19 cellular contexts compared by ENCODE assay signal in the genomic region with DNA sequence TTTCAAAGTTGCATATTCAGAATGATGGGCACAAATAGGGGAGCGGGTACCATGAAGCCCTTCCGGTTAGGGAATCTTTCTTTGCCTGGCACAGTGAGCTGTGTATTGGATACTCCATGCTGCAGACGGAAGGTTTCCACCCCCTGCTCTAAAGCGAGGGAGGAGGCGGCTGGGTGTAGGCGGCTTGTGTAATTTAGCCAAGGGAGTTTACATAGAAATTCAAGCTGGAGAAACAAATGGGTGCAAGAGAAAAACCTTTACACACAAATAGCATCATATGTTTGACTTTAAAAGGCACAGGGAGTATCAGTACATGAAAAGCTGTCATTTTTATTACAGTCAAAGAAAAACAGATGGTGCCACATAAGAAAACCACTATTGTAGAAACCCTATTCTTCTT.
"Had no signal": no experiment of that assay in that cellular context is flagged by ENCODE, and none has a peak within 500 bp of the region (broad histone marks: within the 10 kb centered on the region; RNA-seq: fewer than 3 reads in every experiment).

No MANE protein-coding gene starts in this region.

- H3K36me3 ChIP-seq: neutrophil, upper lobe of right lung had no signal

- DNase-seq: cortex of kidney; effector memory CD4-positive, alpha-beta T cell; esophagus squamous epithelium; foreskin keratinocyte; left colon; mammary epithelial cell; naive thymus-derived CD4-positive, alpha-beta T cell; right cardiac atrium; small intestine; stimulated activated CD4-positive, alpha-beta T cell treated with anti-CD3 and anti-CD28 coated beads, Interleukin-12 subunit alpha, Interleukin-12 subunit beta, amount 100 ng/mL, for 4 hours; stimulated activated naive CD8-positive, alpha-beta T cell treated with anti-CD3 and anti-CD28 coated beads, Interleukin-15, Interleukin-2, amounts not matched to agents 100 U/mL and 50 U/mL, for 24 hours; testis; upper lobe of right lung had no signal

- H3K9me3 ChIP-seq: esophagus squamous epithelium, neutrophil, testis, tibial nerve, upper lobe of right lung, vagina had no signal

- H3K4me1 ChIP-seq: esophagus squamous epithelium, foreskin keratinocyte, testis, upper lobe of right lung, vagina had no signal

- H3K27me3 ChIP-seq: dorsolateral prefrontal cortex, esophagus squamous epithelium, foreskin keratinocyte, hepatocyte, neutrophil, testis, tibial nerve, upper lobe of right lung, vagina had no signal

- H3K4me3 ChIP-seq: esophagus squamous epithelium, hepatocyte, testis, tibial nerve, upper lobe of right lung, vagina had no signal

- H3K27ac ChIP-seq: epithelial cell of prostate, esophagus squamous epithelium, foreskin keratinocyte, hepatocyte, neutrophil, testis, tibial nerve, upper lobe of right lung, vagina had no signal

- ATAC-seq: foreskin keratinocyte; left colon; naive thymus-derived CD4-positive, alpha-beta T cell; right cardiac atrium; stimulated activated naive CD8-positive, alpha-beta T cell treated with anti-CD3 and anti-CD28 coated beads, Interleukin-15, Interleukin-2, amounts not matched to agents 100 U/mL and 50 U/mL, for 24 hours; upper lobe of right lung had no signal
